ENCODE assay signal across 8 cellular contexts in genomic region chr11:64244966-64245365, GRCh38. TPM values are rescaled to one million over a fixed set of nuclear protein-coding genes. Genes with fewer than 3 reads are reported as not detected.
DNase-seq lines count a peak whose midpoint lies in the region; ATAC-seq and TF ChIP-seq lines count a peak whose summit lies in the region.

No MANE protein-coding gene starts in this region.

- no peaks in the 10 kb centered on the region for H4K20me1 ChIP-seq in neural cell (ENCODE audit: insufficient read depth)

- H3K79me2 ChIP-seq in neural cell (replicated peaks; ENCODE audit: insufficient read depth, low read length) = peaks cover 13% of the 10 kb centered on the region

- no peak for TF ChIP-seq RAD21 in neural cell (conservative IDR thresholded peaks at IDR 0.05)

- WGBS in ectodermal cell, 2 experiments = 80 to 85% methylated on average over 6 of the region's 6 CpGs

- H3K27ac ChIP-seq in C4-2B (peak overlapping the region; percentile 97), ectodermal cell (ENCODE audit: insufficient read depth, low read depth, low read length, poor library complexity, severe bottlenecking) (no peak overlapping the region), neural cell (ENCODE audit: low read length) (peak overlapping the region; percentile 57)

- no peak for ATAC-seq in HG02571 (IDR thresholded peaks at IDR 0.05; ENCODE audit: unreplicated experiment)
- no peak for ATAC-seq in GM19395 (IDR thresholded peaks at IDR 0.05; ENCODE audit: unreplicated experiment)

- H3K4me1 ChIP-seq in ectodermal cell (ENCODE audit: control insufficient read depth, insufficient read depth, low read length) = peaks cover 28% of the 10 kb centered on the region

- DNase-seq in NB4 (ENCODE audit: low read depth) (no peak), NCI-H187 (lab: John Stamatoyannopoulos, UW) (no peak), head of caudate nucleus (no peak)

- peak overlapping the region; percentile 87 for H3K4me3 ChIP-seq in NB4 (ENCODE audit: low read depth, low read length)
- H3K4me3 ChIP-seq in ectodermal cell (ENCODE audit: insufficient read depth, low read depth, low read length) = peak overlapping the region; percentile 76
- peak overlapping the region; percentile 99 for H3K4me3 ChIP-seq in neural cell (ENCODE audit: low read length)

- H3K27me3 ChIP-seq in ectodermal cell (ENCODE audit: control insufficient read depth, insufficient read depth, low read length, poor library complexity, severe bottlenecking) (peaks cover 7% of the 10 kb centered on the region), neural cell (ENCODE audit: insufficient read depth, low read depth, low read length) (no peaks in the 10 kb centered on the region)

- H3K36me3 ChIP-seq in ectodermal cell (ENCODE audit: control insufficient read depth, insufficient read depth, low read length) (peaks cover 5% of the 10 kb centered on the region), neural cell (ENCODE audit: insufficient read depth, low read length) (no peaks in the 10 kb centered on the region)

- TF ChIP-seq POLR2A in NB4 (IDR thresholded peaks at IDR 0.05; ENCODE audit: extremely low read depth, insufficient read length) = no peak

- H3K4me2 ChIP-seq in neural cell (ENCODE audit: low read length) = peak overlapping the region; percentile 89

- no peak overlapping the region for H2AFZ ChIP-seq in neural cell (ENCODE audit: low read depth, low read length)

- H3K9me2 ChIP-seq in neural cell (ENCODE audit: insufficient read depth, low read length) = no peaks in the 10 kb centered on the region

- TF ChIP-seq CTCF in C4-2B (conservative IDR thresholded peaks at IDR 0.05) = no peak
- TF ChIP-seq CTCF in NB4 (IDR thresholded peaks at IDR 0.05; ENCODE audit: low read depth, low read length) = no peak
- no peak for TF ChIP-seq CTCF in neural cell (IDR thresholded peaks at IDR 0.05; ENCODE audit: poor library complexity, severe bottlenecking)

- H3F3A ChIP-seq in neural cell (ENCODE audit: insufficient read depth, low read length, poor library complexity, severe bottlenecking) = no peaks in the 10 kb centered on the region

- H3K9me3 ChIP-seq in ectodermal cell (ENCODE audit: control insufficient read depth, low read length) = no peaks in the 10 kb centered on the region
- no peaks in the 10 kb centered on the region for H3K9me3 ChIP-seq in neural cell (ENCODE audit: low read length)

- H3K9ac ChIP-seq in neural cell (ENCODE audit: low read length) = peak overlapping the region; percentile 85

- intact Hi-C loops in head of caudate nucleus (cut with DNase I) = no loop called here

- no peak for TF ChIP-seq EP300 in neural cell (conservative IDR thresholded peaks at IDR 0.05; ENCODE audit: poor library complexity, severe bottlenecking)

TF ChIP-seq in neural cell, 6 proteins besides CTCF, POLR2A, EP300 and RAD21:
- TF ChIP-seq MXI1 (conservative IDR thresholded peaks at IDR 0.05; ENCODE audit: poor library complexity, severe bottlenecking) (no peak), POLR2AphosphoS5 (IDR thresholded peaks at IDR 0.05) (no peak), EZH2 (IDR thresholded peaks at IDR 0.05; ENCODE audit: borderline replicate concordance, insufficient read depth, low read length, poor library complexity, severe bottlenecking) (no peak), REST (IDR thresholded peaks at IDR 0.05; ENCODE audit: borderline replicate concordance) (no peak), SMC3 (conservative IDR thresholded peaks at IDR 0.05; ENCODE audit: poor library complexity) (no peak), TAF1 (IDR thresholded peaks at IDR 0.05; ENCODE audit: low read depth) (no peak)

RNA-seq across cellular contexts. Expression of gene PPP1R14B, which starts 1.8 kb away (rescaled TPM):
- 162 TPM for polyA plus RNA-seq in ectodermal cell (2013, experiment 1 of 4)
- 147 TPM for polyA plus RNA-seq in ectodermal cell (2013, experiment 2 of 4)
- 181 TPM for polyA plus RNA-seq in ectodermal cell (2013, experiment 3 of 4)
- polyA plus RNA-seq in ectodermal cell (2013, experiment 4 of 4) = 175 TPM
- 400 and 475 TPM in 2 replicates for polyA plus RNA-seq in neural cell
- 138 and 181 TPM in 2 replicates for polyA minus RNA-seq in neural cell

RNA-seq across cellular contexts. Expression of gene FKBP2, which starts 4.1 kb away (rescaled TPM):
- 53.6 TPM for polyA plus RNA-seq in ectodermal cell (2013, experiment 1 of 4)
- polyA plus RNA-seq in ectodermal cell (2013, experiment 2 of 4) = 57.5 TPM
- 56.2 TPM for polyA plus RNA-seq in ectodermal cell (2013, experiment 3 of 4)
- polyA plus RNA-seq in ectodermal cell (2013, experiment 4 of 4) = 53.1 TPM
- 36.9 and 47.4 TPM in 2 replicates for polyA plus RNA-seq in neural cell
- polyA minus RNA-seq in neural cell = 13.1 and 17.8 TPM in 2 replicates

RNA-seq across cellular contexts. Expression of gene PLCB3, which starts 6.4 kb away (rescaled TPM):
- 45.4 TPM for polyA plus RNA-seq in ectodermal cell (2013, experiment 1 of 4)
- 44.5 TPM for polyA plus RNA-seq in ectodermal cell (2013, experiment 2 of 4)
- polyA plus RNA-seq in ectodermal cell (2013, experiment 3 of 4) = 29.6 TPM
- 29.3 TPM for polyA plus RNA-seq in ectodermal cell (2013, experiment 4 of 4)
- polyA plus RNA-seq in neural cell = 2.1 and 3.4 TPM in 2 replicates
- 1.9 and 3.4 TPM in 2 replicates for polyA minus RNA-seq in neural cell

RNA-seq across cellular contexts. Expression of gene VEGFB, which starts 10.6 kb away (rescaled TPM):
- polyA plus RNA-seq in ectodermal cell (2013, experiment 1 of 4) = 23.1 TPM
- 21.7 TPM for polyA plus RNA-seq in ectodermal cell (2013, experiment 2 of 4)
- 17.9 TPM for polyA plus RNA-seq in ectodermal cell (2013, experiment 3 of 4)
- polyA plus RNA-seq in ectodermal cell (2013, experiment 4 of 4) = 20.1 TPM
- polyA plus RNA-seq in neural cell = 4.8 and 6.1 TPM in 2 replicates
- 2.8 and 2.9 TPM in 2 replicates for polyA minus RNA-seq in neural cell

RNA-seq across cellular contexts. Expression of gene DNAJC4, which starts 14.6 kb away (rescaled TPM):
- 24.1 TPM for polyA plus RNA-seq in ectodermal cell (2013, experiment 1 of 4)
- polyA plus RNA-seq in ectodermal cell (2013, experiment 2 of 4) = 22.4 TPM
- 30.7 TPM for polyA plus RNA-seq in ectodermal cell (2013, experiment 3 of 4)
- 34.4 TPM for polyA plus RNA-seq in ectodermal cell (2013, experiment 4 of 4)
- polyA plus RNA-seq in neural cell = 20.3 and 23.9 TPM in 2 replicates
- polyA minus RNA-seq in neural cell = 11.4 and 16.1 TPM in 2 replicates
